12 cellular contexts compared by ENCODE assay signal in the genomic region with DNA sequence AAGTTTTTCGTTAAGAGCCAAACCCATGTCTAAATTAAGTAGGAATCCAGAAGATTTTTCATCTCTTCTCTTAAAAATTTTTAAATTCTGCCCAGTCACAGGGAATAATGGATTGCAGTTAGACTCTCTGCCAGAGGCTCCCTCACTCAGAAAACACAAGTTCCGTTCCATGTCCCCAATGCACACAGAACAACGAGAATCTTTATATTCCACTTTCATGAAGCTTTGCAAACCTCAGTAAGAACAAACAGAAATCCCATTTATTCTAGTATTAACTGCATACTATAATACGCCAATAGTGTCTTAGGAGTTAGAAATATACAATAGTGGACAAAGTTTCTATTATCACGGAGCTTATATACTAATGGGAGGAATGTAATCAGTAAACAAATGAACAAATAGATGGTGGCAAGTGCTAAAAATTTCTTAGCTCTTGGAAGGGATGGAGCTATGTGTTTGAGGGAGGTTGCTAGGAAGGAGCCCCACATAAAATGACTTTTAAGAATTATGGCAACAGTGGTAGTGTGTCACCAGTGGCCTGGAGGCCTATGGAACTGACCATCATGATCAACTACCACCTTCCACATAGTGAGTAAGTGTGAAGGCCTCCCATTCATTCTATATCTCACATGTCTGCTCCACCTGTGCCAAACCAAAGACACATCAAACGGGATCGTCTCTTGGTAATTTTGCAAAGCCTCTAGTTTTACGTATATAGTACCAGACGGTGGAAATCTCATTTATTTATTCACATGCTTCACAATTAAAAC. TPM values are rescaled to one million over a fixed set of nuclear protein-coding genes. Genes with fewer than 3 reads are reported as not detected.
DNase-seq lines count a peak whose midpoint lies in the region; ATAC-seq and TF ChIP-seq lines count a peak whose summit lies in the region.
"Had no signal": no experiment of that assay in that cellular context is flagged by ENCODE, and none has a peak within 500 bp of the region (broad histone marks: within the 10 kb centered on the region; RNA-seq: fewer than 3 reads in every experiment).

No MANE protein-coding gene starts in this region.

- no peaks in the 10 kb centered on the region for H3K9me3 ChIP-seq in T-helper 17 cell (ENCODE audit: control insufficient read depth, low read length, poor library complexity, severe bottlenecking)

- H3K27me3 Mint-ChIP-seq in activated CD8-positive, alpha-beta T cell treated with anti-CD3 and anti-CD28 coated beads for 36 hours: no peaks in the 10 kb centered on the region
- no peaks in the 10 kb centered on the region for H3K27me3 Mint-ChIP-seq in activated CD8-positive, alpha-beta T cell treated with anti-CD3 and anti-CD28 coated beads, Interleukin-2, amount 10 ng/mL, durations not matched to agents 7 days and 5 days (ENCODE audit: low read depth)
- H3K27me3 Mint-ChIP-seq in T-helper 17 cell: no peaks in the 10 kb centered on the region
- no peaks in the 10 kb centered on the region for H3K27me3 Mint-ChIP-seq in stimulated activated memory B cell treated with anti-CD40 and anti-IgM and Interleukin-4, amounts not matched to agents 10 μg/mL and 1 μg/mL and 100 μg/mL, for 72 hours

- intact Hi-C loops in activated CD8-positive, alpha-beta T cell treated with anti-CD3 and anti-CD28 coated beads for 36 hours (cut with micrococcal nuclease): loop anchor here (2.0 to 5.0 kb wide), 2 partner anchors 173 to 249 kb away; no protein-coding TSS in a partner anchor

- peak overlapping the region; percentile 75 for H3K27ac Mint-ChIP-seq in activated CD8-positive, alpha-beta T cell treated with anti-CD3 and anti-CD28 coated beads for 36 hours
- no peak overlapping the region for H3K27ac Mint-ChIP-seq in activated CD8-positive, alpha-beta T cell treated with anti-CD3 and anti-CD28 coated beads, Interleukin-2, amount 10 ng/mL, durations not matched to agents 7 days and 5 days
- peak overlapping the region; percentile 91 for H3K27ac Mint-ChIP-seq in T-helper 17 cell
- peak overlapping the region; percentile 60 for H3K27ac Mint-ChIP-seq in stimulated activated memory B cell treated with anti-CD40 and anti-IgM and Interleukin-4, amounts not matched to agents 10 μg/mL and 1 μg/mL and 100 μg/mL, for 72 hours

- no peak for TF ChIP-seq CTCF in activated CD8-positive, alpha-beta T cell treated with anti-CD3 and anti-CD28 coated beads for 36 hours (IDR thresholded peaks at IDR 0.05)

- H3K9me3 Mint-ChIP-seq in activated CD8-positive, alpha-beta T cell treated with anti-CD3 and anti-CD28 coated beads for 36 hours: no peaks in the 10 kb centered on the region
- H3K9me3 Mint-ChIP-seq in activated CD8-positive, alpha-beta T cell treated with anti-CD3 and anti-CD28 coated beads, Interleukin-2, amount 10 ng/mL, durations not matched to agents 7 days and 5 days (ENCODE audit: insufficient read depth): no peaks in the 10 kb centered on the region
- H3K9me3 Mint-ChIP-seq in stimulated activated memory B cell treated with anti-CD40 and anti-IgM and Interleukin-4, amounts not matched to agents 10 μg/mL and 1 μg/mL and 100 μg/mL, for 72 hours: no peaks in the 10 kb centered on the region

- peak overlapping the region; percentile 75 for H3K27ac ChIP-seq in layer of hippocampus (ENCODE audit: low read depth, low read length)
- H3K27ac ChIP-seq: parathyroid adenoma had no signal

- no peak for ATAC-seq in activated CD8-positive, alpha-beta T cell treated with anti-CD3 and anti-CD28 coated beads for 36 hours
- ATAC-seq in activated CD8-positive, alpha-beta T cell treated with anti-CD3 and anti-CD28 coated beads, Interleukin-2, amount 10 ng/mL, durations not matched to agents 7 days and 5 days: no peak
- no peak for ATAC-seq in T-helper 17 cell
- ATAC-seq in stimulated activated memory B cell treated with anti-CD40 and anti-IgM and Interleukin-4, amounts not matched to agents 10 μg/mL and 1 μg/mL and 100 μg/mL, for 72 hours: no peak

- no peak overlapping the region for H3K4me3 Mint-ChIP-seq in activated CD8-positive, alpha-beta T cell treated with anti-CD3 and anti-CD28 coated beads for 36 hours
- H3K4me3 Mint-ChIP-seq in activated CD8-positive, alpha-beta T cell treated with anti-CD3 and anti-CD28 coated beads, Interleukin-2, amount 10 ng/mL, durations not matched to agents 7 days and 5 days: no peak overlapping the region
- H3K4me3 Mint-ChIP-seq in T-helper 17 cell: peak overlapping the region; percentile 19
- peak overlapping the region; percentile 38 for H3K4me3 Mint-ChIP-seq in stimulated activated memory B cell treated with anti-CD40 and anti-IgM and Interleukin-4, amounts not matched to agents 10 μg/mL and 1 μg/mL and 100 μg/mL, for 72 hours

- H3K27me3 ChIP-seq in layer of hippocampus (ENCODE audit: control insufficient read depth, insufficient read depth, low read length): no peaks in the 10 kb centered on the region

- peaks cover 15% of the 10 kb centered on the region for H3K36me3 Mint-ChIP-seq in activated CD8-positive, alpha-beta T cell treated with anti-CD3 and anti-CD28 coated beads for 36 hours (ENCODE audit: low read depth)
- peaks cover 9% of the 10 kb centered on the region for H3K36me3 Mint-ChIP-seq in activated CD8-positive, alpha-beta T cell treated with anti-CD3 and anti-CD28 coated beads, Interleukin-2, amount 10 ng/mL, durations not matched to agents 7 days and 5 days (ENCODE audit: low read depth)
- H3K36me3 Mint-ChIP-seq in T-helper 17 cell (ENCODE audit: low read depth): no peaks in the 10 kb centered on the region
- peaks cover 10% of the 10 kb centered on the region for H3K36me3 Mint-ChIP-seq in stimulated activated memory B cell treated with anti-CD40 and anti-IgM and Interleukin-4, amounts not matched to agents 10 μg/mL and 1 μg/mL and 100 μg/mL, for 72 hours

- POLR2A ChIA-PET in activated CD8-positive, alpha-beta T cell treated with anti-CD3 and anti-CD28 coated beads for 36 hours (lab: Charles Lee): interaction anchor here (0.7 to 1.3 kb wide), 4 partner anchors 21 to 245 kb away, joined by 3 to 5 read pairs (median 4); no protein-coding TSS in a partner anchor
- POLR2A ChIA-PET in activated CD8-positive, alpha-beta T cell treated with anti-CD3 and anti-CD28 coated beads, Interleukin-2, amount 10 ng/mL, durations not matched to agents 7 days and 5 days (lab: Charles Lee): no interaction called here

- CTCF ChIA-PET in activated CD8-positive, alpha-beta T cell treated with anti-CD3 and anti-CD28 coated beads for 36 hours (lab: Charles Lee): interaction anchor here (0.7 to 3.0 kb wide), 9 partner anchors 18 to 251 kb away, joined by 3 to 14 read pairs (median 5); no protein-coding TSS in a partner anchor
- CTCF ChIA-PET in activated CD8-positive, alpha-beta T cell treated with anti-CD3 and anti-CD28 coated beads, Interleukin-2, amount 10 ng/mL, durations not matched to agents 7 days and 5 days (lab: Charles Lee): interaction anchor here (0.9 to 5.4 kb wide), 5 partner anchors 12 to 174 kb away, joined by 4 to 137 read pairs (median 46); a partner anchor contains a TSS

- no peak for DNase-seq in activated CD8-positive, alpha-beta T cell treated with anti-CD3 and anti-CD28 coated beads for 36 hours
- DNase-seq in activated CD8-positive, alpha-beta T cell treated with anti-CD3 and anti-CD28 coated beads, Interleukin-2, amount 10 ng/mL, durations not matched to agents 7 days and 5 days: no peak
- DNase-seq in T-helper 17 cell (no peak), RKO (ENCODE audit: low spot score) (no peak), NCI-H748 treated with DMSO at 0.1 percent for 48 hours (lab: John Stamatoyannopoulos, UW) (no peak)
- DNase-seq in stimulated activated CD8-positive, alpha-beta memory T cell treated with anti-CD3 and anti-CD28 coated beads, Interleukin-4, amount 100 ng/mL, for 48 hours: no peak
- DNase-seq: activated CD4-positive, alpha-beta T cell treated with anti-CD3 and anti-CD28 coated beads for 48 hours; NCI-H446; Right ventricle myocardium superior had no signal

- H3K4me1 Mint-ChIP-seq in activated CD8-positive, alpha-beta T cell treated with anti-CD3 and anti-CD28 coated beads for 36 hours (ENCODE audit: low read depth): peaks cover 77% of the 10 kb centered on the region
- H3K4me1 Mint-ChIP-seq in activated CD8-positive, alpha-beta T cell treated with anti-CD3 and anti-CD28 coated beads, Interleukin-2, amount 10 ng/mL, durations not matched to agents 7 days and 5 days (ENCODE audit: low read depth): peaks cover 69% of the 10 kb centered on the region
- peaks cover 57% of the 10 kb centered on the region for H3K4me1 Mint-ChIP-seq in T-helper 17 cell
- peaks cover 97% of the 10 kb centered on the region for H3K4me1 Mint-ChIP-seq in stimulated activated memory B cell treated with anti-CD40 and anti-IgM and Interleukin-4, amounts not matched to agents 10 μg/mL and 1 μg/mL and 100 μg/mL, for 72 hours

RNA-seq across cellular contexts. Expression of a gene that starts 24.9 kb away (rescaled TPM):
- total RNA-seq in activated CD8-positive, alpha-beta T cell treated with anti-CD3 and anti-CD28 coated beads for 36 hours: 10 to 100 TPM; 57.5 to 61.2 TPM
- 100 to 1,000 TPM; 110 to 115 TPM for total RNA-seq in activated CD8-positive, alpha-beta T cell treated with anti-CD3 and anti-CD28 coated beads, Interleukin-2, amount 10 ng/mL, durations not matched to agents 7 days and 5 days
- total RNA-seq in T-helper 17 cell: 100 to 1,000 TPM; 122 to 124 TPM

Comparison
In these comparisons a context has a peak if more than half of its experiments do, and no peak if none do; other contexts are left out.
1. H3K4me3 Mint-ChIP-seq: peak in T-helper 17 cell (single experiment) and stimulated activated memory B cell treated with anti-CD40 and anti-IgM and Interleukin-4, amounts not matched to agents 10 μg/mL and 1 μg/mL and 100 μg/mL, for 72 hours (single experiment); none in activated CD8-positive, alpha-beta T cell treated with anti-CD3 and anti-CD28 coated beads for 36 hours (single experiment) and activated CD8-positive, alpha-beta T cell treated with anti-CD3 and anti-CD28 coated beads, Interleukin-2, amount 10 ng/mL, durations not matched to agents 7 days and 5 days (single experiment).